ENCODE assay signal across 9 cellular contexts in the genomic region with DNA sequence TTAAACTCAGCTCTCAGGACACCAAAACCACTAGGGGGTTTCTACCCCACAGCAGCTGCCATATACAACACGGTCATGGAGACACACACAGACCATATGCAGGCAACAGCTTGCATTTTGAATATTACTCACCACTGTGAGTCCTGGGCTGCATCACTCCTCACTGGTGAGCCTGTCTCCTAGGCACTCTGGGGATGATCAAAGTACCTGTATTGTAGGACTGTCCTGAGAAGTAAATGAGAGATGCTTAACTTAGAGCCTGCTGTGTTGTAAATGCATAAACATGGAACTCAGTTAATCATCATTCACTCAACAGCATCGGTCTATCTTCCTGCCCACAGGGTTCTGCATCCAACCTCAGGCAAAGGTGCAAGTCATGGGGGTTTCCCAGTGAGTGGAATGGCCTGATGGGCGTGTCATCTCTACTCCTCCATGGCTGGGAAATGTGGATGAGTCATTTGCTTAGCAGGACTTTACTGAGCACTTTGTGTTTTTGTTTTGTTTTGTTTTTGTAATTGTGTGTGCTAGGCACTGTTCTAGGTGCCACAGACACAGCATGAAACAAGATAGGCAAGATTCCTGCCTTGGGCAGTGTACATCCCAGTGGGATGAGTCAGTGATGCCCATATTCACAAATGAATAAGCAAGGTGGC.
DNase-seq lines count a peak whose midpoint lies in the region; ATAC-seq and TF ChIP-seq lines count a peak whose summit lies in the region.
"Had no signal": no experiment of that assay in that cellular context is flagged by ENCODE, and none has a peak within 500 bp of the region (broad histone marks: within the 10 kb centered on the region; RNA-seq: fewer than 3 reads in every experiment).

No MANE protein-coding gene starts in this region.

- peak; percentile 87 for ATAC-seq in GM21528 (IDR thresholded peaks at IDR 0.05; ENCODE audit: low FRiP score, unreplicated experiment)

- H3K27ac ChIP-seq in colonic mucosa (no peak overlapping the region), substantia nigra (ENCODE audit: low read depth, low read length, poor library complexity, severe bottlenecking) (no peak overlapping the region)

- intact Hi-C loops in colonic mucosa (cut with DNase I) = no loop called here

- no peak overlapping the region for H3K9ac ChIP-seq in colonic mucosa (ENCODE audit: low read depth in 2 of 2, low read length in 2 of 2)

- no peaks in the 10 kb centered on the region for H3K27me3 ChIP-seq in colonic mucosa

- no peaks in the 10 kb centered on the region for H3K4me1 ChIP-seq in colonic mucosa

- DNase-seq in GM12865 (ENCODE audit: low read depth) (peak; percentile 81), HPDE6-E6E7 (ENCODE audit: extremely low spot score) (peak; percentile 96), colonic mucosa (peak; percentile 19), NCI-H526 (lab: John Stamatoyannopoulos, UW) (no peak), SIG-M5 (lab: John Stamatoyannopoulos, UW) (no peak), substantia nigra (lab: John Stamatoyannopoulos, UW) (no peak)
- DNase-seq in stimulated activated CD4-positive, alpha-beta T cell treated with anti-CD3 and anti-CD28 coated beads, TNF-alpha, amount 100 ng/mL, for 48 hours (ENCODE audit: low read depth in 3 of 3) = peak in 2 of 3 donors; percentile 24 to 50
- DNase-seq: left cardiac atrium had no signal

- H3K36me3 ChIP-seq in colonic mucosa = no peaks in the 10 kb centered on the region

- no peaks in the 10 kb centered on the region for H3K9me3 ChIP-seq in colonic mucosa

- TF ChIP-seq CTCF in GM12865 (IDR thresholded peaks at IDR 0.05; ENCODE audit: insufficient read depth, low read depth, low read length, missing control alignments) (no peak), colonic mucosa (IDR thresholded peaks at IDR 0.05) (no peak)

- H3K4me3 ChIP-seq in GM12865 (ENCODE audit: low read depth, low read length) (no peak overlapping the region), colonic mucosa (no peak overlapping the region)

Comparison
In these comparisons a context has a peak if more than half of its experiments do, and no peak if none do; other contexts are left out.
1. DNase-seq: peak in GM12865 (single experiment), HPDE6-E6E7 (single experiment), colonic mucosa (single experiment) and stimulated activated CD4-positive, alpha-beta T cell treated with anti-CD3 and anti-CD28 coated beads, TNF-alpha, amount 100 ng/mL, for 48 hours (2 of 3); none in NCI-H526 (0 of 2), SIG-M5 (single experiment) and substantia nigra (0 of 49).